Comparison of ENCODE assay signal across 14 cellular contexts in genomic region chr10:123236122-123236521, GRCh38.
DNase-seq lines count a peak whose midpoint lies in the region; ATAC-seq, FAIRE-seq and TF ChIP-seq lines count a peak whose summit lies in the region.
"Had no signal": no experiment of that assay in that cellular context is flagged by ENCODE, and none has a peak within 500 bp of the region (broad histone marks: within the 10 kb centered on the region; RNA-seq: fewer than 3 reads in every experiment).

No MANE protein-coding gene starts in this region.

- H3K9me3 ChIP-seq in DOHH2 (ENCODE audit: control insufficient read depth, insufficient read depth, low read length) = no peaks in the 10 kb centered on the region
- no peaks in the 10 kb centered on the region for H3K9me3 ChIP-seq in osteoblast (ENCODE audit: low read depth, low read length)

- H3K27me3 ChIP-seq in DOHH2 (ENCODE audit: control insufficient read depth, low read length) (no peaks in the 10 kb centered on the region), osteoblast (ENCODE audit: insufficient read depth, low read length) (no peaks in the 10 kb centered on the region)
- H3K27me3 ChIP-seq: neutrophil, stomach had no signal

- H3K4me1 ChIP-seq in DOHH2 (ENCODE audit: control insufficient read depth, low read length) (no peaks in the 10 kb centered on the region), osteoblast (ENCODE audit: insufficient read depth, low read length) (no peaks in the 10 kb centered on the region)
- H3K4me1 ChIP-seq: stomach had no signal

- H4K20me1 ChIP-seq in DOHH2 (ENCODE audit: control insufficient read depth, insufficient read depth, low read depth, low read length) (no peaks in the 10 kb centered on the region), osteoblast (ENCODE audit: insufficient read depth, low read length) (no peaks in the 10 kb centered on the region)

- TF ChIP-seq CTCF in DOHH2 (IDR thresholded peaks at IDR 0.05; ENCODE audit: low read depth, low read length, poor library complexity, severe bottlenecking) = peak; percentile 51
- peak; percentile 4 for TF ChIP-seq CTCF in fibroblast of the aortic adventitia (IDR thresholded peaks at IDR 0.05; ENCODE audit: insufficient read depth, low read length)
- no peak for TF ChIP-seq CTCF in osteoblast (IDR thresholded peaks at IDR 0.05; ENCODE audit: extremely low read depth, low read depth, low read length)

- H3K4me3 ChIP-seq in DOHH2 (ENCODE audit: low read length) (no peak overlapping the region), fibroblast of the aortic adventitia (ENCODE audit: low read depth, low read length) (no peak overlapping the region), osteoblast (ENCODE audit: insufficient read depth, low read length) (no peak overlapping the region)
- H3K4me3 ChIP-seq: smooth muscle cell, stomach had no signal

- TF ChIP-seq POLR2A in GM12891 (IDR thresholded peaks at IDR 0.05; ENCODE audit: low read depth, low read length) = no peak

- DNase-seq in GM12891 (ENCODE audit: insufficient read length, low spot score) = no peak
- DNase-seq in NCI-H82 treated with DMSO at 0.1 percent for 48 hours (lab: John Stamatoyannopoulos, UW; ENCODE audit: unreplicated experiment) = peak; percentile 7
- DNase-seq in fibroblast of the aortic adventitia (ENCODE audit: low read depth) = peak; percentile 4
- DNase-seq in stimulated activated CD4-positive, alpha-beta T cell treated with anti-CD3 and anti-CD28 coated beads, Interleukin-4, amount 100 ng/mL, for 1 hour = no peak
- no peak for DNase-seq in osteoblast (ENCODE audit: insufficient read length, low spot score, missing footprints)
- DNase-seq: activated CD4-positive, alpha-beta T cell treated with anti-CD3 and anti-CD28 coated beads, Interleukin-2, amount 50 U/mL, for 48 hours; amygdala; NCI-H1092; Right ventricle myocardium superior; stomach had no signal

- no peaks in the 10 kb centered on the region for H3K9me2 ChIP-seq in DOHH2 (replicated peaks; ENCODE audit: control insufficient read depth, low read length)

- H2AFZ ChIP-seq in osteoblast (ENCODE audit: low read length) = no peak overlapping the region

- H3K4me2 ChIP-seq in DOHH2 (ENCODE audit: low read length) (no peak overlapping the region), osteoblast (ENCODE audit: insufficient read depth, low read length) (no peak overlapping the region)
- H3K4me2 ChIP-seq: smooth muscle cell had no signal

- no peak for ATAC-seq in HG02763 (IDR thresholded peaks at IDR 0.05; ENCODE audit: unreplicated experiment)

- no peak overlapping the region for H3K27ac ChIP-seq in DOHH2 (ENCODE audit: low read depth, low read length)
- H3K27ac ChIP-seq in osteoblast (ENCODE audit: low read depth, low read length) = no peak overlapping the region
- H3K27ac ChIP-seq: neutrophil, stomach had no signal

- FAIRE-seq in GM12891 (lab: Jason Lieb, UNC) = peak; percentile 63

- no peaks in the 10 kb centered on the region for H3F3A ChIP-seq in DOHH2 (ENCODE audit: control insufficient read depth, insufficient read depth)

- H3K79me2 ChIP-seq in DOHH2 (ENCODE audit: control insufficient read depth, low read length) (no peaks in the 10 kb centered on the region), osteoblast (ENCODE audit: insufficient read depth, low read length) (no peaks in the 10 kb centered on the region)

- H3K36me3 ChIP-seq in DOHH2 (ENCODE audit: control insufficient read depth, low read length) (no peaks in the 10 kb centered on the region), osteoblast (ENCODE audit: insufficient read depth, low read length) (no peaks in the 10 kb centered on the region)
- H3K36me3 ChIP-seq: neutrophil had no signal

TF ChIP-seq in GM12891, 5 proteins besides CTCF, POLR2A, EP300 and RAD21:
- no peak for TF ChIP-seq TAF1 (IDR thresholded peaks at IDR 0.05; ENCODE audit: low read depth, low read length)
- no peak for TF ChIP-seq PAX5 (IDR thresholded peaks at IDR 0.05; ENCODE audit: insufficient read depth, low read length, severe bottlenecking)
- TF ChIP-seq SPI1 (IDR thresholded peaks at IDR 0.05; ENCODE audit: low read depth, low read length) = no peak
- no peak for TF ChIP-seq POU2F2 (IDR thresholded peaks at IDR 0.05; ENCODE audit: low read depth, low read length)
- no peak for TF ChIP-seq POLR2AphosphoS5 (IDR thresholded peaks at IDR 0.05; ENCODE audit: low read depth, low read length)

Comparison
In these comparisons a context has a peak if more than half of its experiments do, and no peak if none do; other contexts are left out.
1. DNase-seq: peak in NCI-H82 treated with DMSO at 0.1 percent for 48 hours (single experiment) and fibroblast of the aortic adventitia (single experiment); none in GM12891 (single experiment), stimulated activated CD4-positive, alpha-beta T cell treated with anti-CD3 and anti-CD28 coated beads, Interleukin-4, amount 100 ng/mL, for 1 hour (single experiment) and osteoblast (single experiment).